Comparison of ENCODE assay signal across 8 cellular contexts in the genomic region with DNA sequence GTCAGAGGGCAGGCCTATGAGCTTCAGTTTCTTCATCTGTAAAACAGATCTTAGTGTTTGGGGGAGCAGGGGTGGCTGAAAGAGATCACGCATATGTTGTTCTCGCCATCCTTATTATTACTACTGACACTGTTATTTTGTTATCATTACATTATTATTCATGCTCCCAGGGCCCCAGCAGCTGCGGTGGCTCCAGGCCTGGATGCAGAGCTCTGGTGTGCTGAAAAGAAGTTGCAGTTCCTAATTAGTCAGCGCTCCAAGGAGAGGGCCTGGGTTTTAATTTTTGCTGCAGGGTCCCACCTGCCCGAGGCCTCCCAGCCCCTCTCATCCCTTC. TPM values are rescaled to one million over a fixed set of nuclear protein-coding genes. Genes with fewer than 3 reads are reported as not detected.
A peak's percentile ranks its signal among the peaks of the same experiment; 100 is the strongest.
DNase-seq lines count a peak whose midpoint lies in the region; ATAC-seq, FAIRE-seq and TF ChIP-seq lines count a peak whose summit lies in the region.

No MANE protein-coding gene starts in this region.

- TF ChIP-seq CTCF in A549 (IDR thresholded peaks at IDR 0.05), result no peak
- no peak for TF ChIP-seq CTCF in HEK293 (tag by site-specific recombination; IDR thresholded peaks at IDR 0.05)
- no peak for TF ChIP-seq CTCF in astrocyte (IDR thresholded peaks at IDR 0.05; ENCODE audit: insufficient read depth, low read depth, low read length)

- no peak overlapping the region for H3K4me3 Mint-ChIP-seq in astrocyte (ENCODE audit: unreplicated experiment)

- H3K9me3 ChIP-seq in A549 (no peaks in the 10 kb centered on the region), HEK293 (ENCODE audit: control insufficient read depth, insufficient read depth, low read depth, low read length) (no peaks in the 10 kb centered on the region), astrocyte (ENCODE audit: insufficient read depth, low read depth, low read length) (no peaks in the 10 kb centered on the region), mesodermal cell (ENCODE audit: control insufficient read depth, low read length) (no peaks in the 10 kb centered on the region)

- no peaks in the 10 kb centered on the region for H3K9me3 Mint-ChIP-seq in astrocyte (ENCODE audit: unreplicated experiment)

- POLR2A ChIA-PET in A549 (lab: Yijun Ruan, JAX) (interaction anchor here (1.1 kb wide), 1 partner anchor 19 kb away, joined by 3 read pairs; a partner anchor contains a TSS), HEK293 (lab: Yijun Ruan, JAX) (interaction anchor here (1.2 kb wide), 1 partner anchor 78 kb away, joined by 5 read pairs; no protein-coding TSS in a partner anchor)

- H3K4me1 Mint-ChIP-seq in astrocyte (ENCODE audit: low read depth, unreplicated experiment), result peaks cover 56% of the 10 kb centered on the region

- H3K27me3 ChIP-seq in astrocyte (ENCODE audit: insufficient read depth, low read length), result no peaks in the 10 kb centered on the region

- no peaks in the 10 kb centered on the region for H3K36me3 ChIP-seq in HEK293 (ENCODE audit: control insufficient read depth in 2 of 2, insufficient read depth in 1 of 2, low read length in 2 of 2)
- no peaks in the 10 kb centered on the region for H3K36me3 ChIP-seq in astrocyte (ENCODE audit: insufficient read depth, low read length)
- peaks cover 37% of the 10 kb centered on the region for H3K36me3 ChIP-seq in mesodermal cell (ENCODE audit: control insufficient read depth, insufficient read depth, low read length)

- CTCF ChIA-PET in A549 (lab: Yijun Ruan, JAX), result interaction anchor here (0.9 to 4.6 kb wide), 4 partner anchors 23 to 98 kb away, joined by 3 to 14 read pairs (median 4); no protein-coding TSS in a partner anchor
- CTCF ChIA-PET in HEK293 (lab: Yijun Ruan, JAX), result interaction anchor here (0.6 to 1.6 kb wide), 3 partner anchors 20 to 98 kb away, joined by 3 read pairs; a partner anchor contains a TSS

- no peak for TF ChIP-seq POLR2A in A549 (IDR thresholded peaks at IDR 0.05; ENCODE audit: low read length)

- H3K9ac ChIP-seq in astrocyte (ENCODE audit: low read length), result peak overlapping the region; percentile 82

- H3K4me2 ChIP-seq in A549, result peak overlapping the region; percentile 82
- H3K4me2 ChIP-seq in astrocyte (ENCODE audit: low read length), result peak overlapping the region; percentile 82

- DNase-seq in A549 (ENCODE audit: low read depth in 1 of 2, low spot score in 1 of 2) (no peak), astrocyte (ENCODE audit: low read depth) (peak; percentile 55), T-helper 9 cell (no peak), NCI-H2029 (lab: John Stamatoyannopoulos, UW) (no peak)

- no peak for FAIRE-seq in A549 (lab: Jason Lieb, UNC)
- no peak for FAIRE-seq in astrocyte (lab: Jason Lieb, UNC)

- TF ChIP-seq EP300 in A549 (IDR thresholded peaks at IDR 0.05), result no peak

- peak overlapping the region; percentile 79 to 98 for H3K27ac ChIP-seq in A549
- H3K27ac ChIP-seq in HEK293 (ENCODE audit: extremely low read depth, low read depth, low read length), result peak overlapping the region; percentile 55
- peak overlapping the region; percentile 87 for H3K27ac ChIP-seq in astrocyte (ENCODE audit: low read depth, low read length)
- peak overlapping the region; percentile 73 for H3K27ac ChIP-seq in mesodermal cell (ENCODE audit: low read depth, low read length, severe bottlenecking)

- peak overlapping the region; percentile 24; the same call in 2 of the 3 replicates for H3K4me3 ChIP-seq in A549
- no peak overlapping the region for H3K4me3 ChIP-seq in HEK293 (ENCODE audit: low read depth, low read length)
- H3K4me3 ChIP-seq in astrocyte (ENCODE audit: insufficient read depth, low read depth, low read length), result peak overlapping the region; percentile 45
- no peak overlapping the region for H3K4me3 ChIP-seq in mesodermal cell (ENCODE audit: extremely low read depth, insufficient read depth, low read length, poor library complexity, severe bottlenecking)

- TF ChIP-seq RAD21 in A549 (conservative IDR thresholded peaks at IDR 0.05 in 1 of 2, IDR thresholded peaks at IDR 0.05 in 1 of 2), result no peak

- peak; percentile 4; a peak in 3 of 6 replicates for ATAC-seq in A549
- ATAC-seq in HG03045 (IDR thresholded peaks at IDR 0.05; ENCODE audit: unreplicated experiment), result no peak
- no peak for ATAC-seq in GM21360 (IDR thresholded peaks at IDR 0.05; ENCODE audit: unreplicated experiment)

- H3K27me3 Mint-ChIP-seq in astrocyte (ENCODE audit: low read depth, unreplicated experiment), result no peaks in the 10 kb centered on the region

- peaks cover 9% of the 10 kb centered on the region for H3K36me3 Mint-ChIP-seq in astrocyte (ENCODE audit: low read depth, unreplicated experiment)

- H3K79me2 ChIP-seq in astrocyte (ENCODE audit: insufficient read depth, low read length), result peaks cover 100% of the 10 kb centered on the region

- H4K20me1 ChIP-seq in astrocyte (ENCODE audit: insufficient read depth, low read length), result peaks cover 81% of the 10 kb centered on the region

- peaks cover 41% of the 10 kb centered on the region for H3K4me1 ChIP-seq in A549
- H3K4me1 ChIP-seq in HEK293 (ENCODE audit: control insufficient read depth, insufficient read depth, low read length), result peaks cover 4% of the 10 kb centered on the region; the same call in 1 of the 2 replicates
- peaks cover 68% of the 10 kb centered on the region for H3K4me1 ChIP-seq in astrocyte (ENCODE audit: insufficient read depth, low read length)
- H3K4me1 ChIP-seq in mesodermal cell (ENCODE audit: control insufficient read depth, insufficient read depth, low read length, poor library complexity, severe bottlenecking), result peaks cover 76% of the 10 kb centered on the region

- peak overlapping the region; percentile 78 for H3K27ac Mint-ChIP-seq in astrocyte (ENCODE audit: unreplicated experiment)

- H2AFZ ChIP-seq in astrocyte (ENCODE audit: low read depth, low read length), result no peak overlapping the region

- 70% methylated on average over 5 of the region's 5 CpGs for WGBS in A549 (ENCODE audit: missing lambda C conversion rate)
- 43 to 51% methylated on average over 3 of the region's 5 CpGs for WGBS in mesodermal cell (ENCODE audit: insufficient coverage in 2 of 2), 2 experiments

TF ChIP-seq in A549, 52 proteins besides CTCF, POLR2A, EP300 and RAD21 (continues in another document):
- TF ChIP-seq SREBF2 (IDR thresholded peaks at IDR 0.05) (no peak), ZSCAN20 (CRISPR knock-in tag; IDR thresholded peaks at IDR 0.05) (no peak), RNF2 (IDR thresholded peaks at IDR 0.05; ENCODE audit: borderline replicate concordance, low read depth) (no peak), EHMT2 (IDR thresholded peaks at IDR 0.05; ENCODE audit: low read depth) (no peak), ZFP36 (IDR thresholded peaks at IDR 0.05; ENCODE audit: borderline replicate concordance, partially characterized antibody) (no peak), MAFK (IDR thresholded peaks at IDR 0.05; ENCODE audit: partially characterized antibody) (no peak)

TF ChIP-seq in HEK293, 187 proteins besides CTCF, POLR2A, EP300 and RAD21:
- peak; percentile 90 for TF ChIP-seq ZBTB20 (tag by site-specific recombination; IDR thresholded peaks at IDR 0.05)
- TF ChIP-seq, protein P1, sequence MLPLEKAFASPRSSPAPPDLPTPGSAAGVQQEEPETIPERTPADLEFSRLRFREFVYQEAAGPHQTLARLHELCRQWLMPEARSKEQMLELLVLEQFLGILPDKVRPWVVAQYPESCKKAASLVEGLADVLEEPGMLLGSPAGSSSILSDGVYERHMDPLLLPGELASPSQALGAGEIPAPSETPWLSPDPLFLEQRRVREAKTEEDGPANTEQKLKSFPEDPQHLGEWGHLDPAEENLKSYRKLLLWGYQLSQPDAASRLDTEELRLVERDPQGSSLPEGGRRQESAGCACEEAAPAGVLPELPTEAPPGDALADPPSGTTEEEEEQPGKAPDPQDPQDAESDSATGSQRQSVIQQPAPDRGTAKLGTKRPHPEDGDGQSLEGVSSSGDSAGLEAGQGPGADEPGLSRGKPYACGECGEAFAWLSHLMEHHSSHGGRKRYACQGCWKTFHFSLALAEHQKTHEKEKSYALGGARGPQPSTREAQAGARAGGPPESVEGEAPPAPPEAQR (tag by site-specific recombination; IDR thresholded peaks at IDR 0.05), result no peak

RNA-seq across cellular contexts. Expression of a gene that starts 19.5 kb away (rescaled TPM):
- polyA plus RNA-seq in A549 (2011; rRNA removed) (16.7 and 18.1 TPM in 2 replicates), A549 (2017; fragmentation: RNase III; extraction: RNeasy Plus Mini Kit Qiagen cat#74134 plus additional on column Dnase treatment) (22.5 to 32.5 TPM (median 26.1 TPM) in 3 replicates)
- 19.5 and 34.4 TPM in 2 replicates for polyA plus RNA-seq in A549 (2012; cell fraction: cytosol; rRNA removed)
- polyA plus RNA-seq in A549 (2012; cell fraction: nucleus; rRNA removed), result 24.3 and 27.2 TPM in 2 replicates
- 6.9 and 12.0 TPM in 2 replicates for polyA minus RNA-seq in A549 (2011; rRNA and poly(A)+ RNA removed)
- 151 and 185 TPM in 2 replicates for total RNA-seq in astrocyte
- 118 TPM for polyA plus RNA-seq in mesodermal cell (2013, experiment 1 of 2)
- polyA plus RNA-seq in mesodermal cell (2013, experiment 2 of 2), result 93.8 TPM

Comparison
In these comparisons a context has a peak if more than half of its experiments do, and no peak if none do; other contexts are left out.
1. ATAC-seq: peak in A549 (2 of 2); none in HG03045 (single experiment) and GM21360 (single experiment).
2. H3K4me3 ChIP-seq: peak in A549 (single experiment) and astrocyte (single experiment); none in HEK293 (single experiment) and mesodermal cell (single experiment).
3. Peak in every context shown above with its lines, with median percentiles within 50 percentile points of each other: H3K27ac ChIP-seq.